Comparison of ENCODE assay signal across 10 cellular contexts in the genomic region with DNA sequence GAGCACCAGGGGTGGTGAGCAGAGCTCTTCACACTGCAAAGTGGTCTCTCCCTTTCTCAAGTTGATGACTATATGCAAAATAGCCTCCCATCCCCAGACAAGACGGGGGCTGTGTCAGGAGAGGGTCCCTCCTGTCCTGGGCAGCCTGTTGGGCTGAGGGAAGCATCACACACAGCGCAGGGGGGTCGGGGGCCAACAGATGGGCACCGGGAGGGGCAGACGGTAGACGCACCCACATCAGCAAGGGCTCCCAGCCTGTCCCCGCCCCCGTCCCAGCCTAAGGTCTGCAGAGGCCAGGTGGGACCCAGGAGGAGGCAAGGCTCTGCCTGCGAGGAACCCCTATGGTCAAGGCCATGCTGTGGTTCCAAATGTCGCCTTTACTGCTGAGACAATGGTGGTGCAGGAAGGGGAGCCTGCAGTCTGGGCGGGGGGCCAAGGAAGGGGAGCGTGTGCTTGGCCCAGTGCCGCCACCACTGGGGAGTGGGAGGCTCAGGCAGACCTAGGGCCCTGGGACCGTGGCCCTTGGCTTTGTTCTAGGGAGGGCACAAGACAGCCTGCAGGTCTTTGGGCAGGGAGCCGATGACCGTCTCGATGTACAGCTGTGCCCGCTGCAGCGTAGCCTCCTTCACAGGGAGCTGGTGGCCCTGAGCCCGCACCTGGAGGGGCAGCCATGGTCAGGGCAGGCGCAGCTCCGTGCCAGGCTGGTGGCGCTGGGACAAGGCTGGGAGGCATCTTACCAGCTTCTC.
"Had no signal": no experiment of that assay in that cellular context is flagged by ENCODE, and none has a peak within 500 bp of the region (broad histone marks: within the 10 kb centered on the region; RNA-seq: fewer than 3 reads in every experiment).

No MANE protein-coding gene starts in this region.

- ATAC-seq: activated CD4-positive, alpha-beta T cell treated with anti-CD3 and anti-CD28 coated beads for 36 hours; activated T-cell treated with anti-CD3 and anti-CD28 coated beads, Interleukin-2, amount 50 U/mL, for 4 hours; effector memory CD8-positive, alpha-beta T cell; foreskin keratinocyte; stimulated activated effector memory CD8-positive, alpha-beta T cell treated with anti-CD3 and anti-CD28 coated beads, Interleukin-12 subunit alpha, Interleukin-12 subunit beta, amount 100 ng/mL, for 72 hours had no signal

- H3K4me3 ChIP-seq: ovary had no signal

- H3K9me3 ChIP-seq: ovary had no signal

- H3K27me3 ChIP-seq: foreskin keratinocyte, ovary had no signal

- H3K36me3 ChIP-seq: ovary had no signal

- DNase-seq: activated CD4-positive, alpha-beta memory T cell treated with anti-CD3 and anti-CD28 coated beads, Interleukin-2, amount 10 ng/mL, durations not matched to agents 7 days and 5 days; activated CD4-positive, alpha-beta T cell treated with anti-CD3 and anti-CD28 coated beads for 36 hours; activated effector memory CD4-positive, alpha-beta T cell treated with anti-CD3 and anti-CD28 coated beads, Interleukin-2, amount 50 U/mL, for 16 hours; activated T-cell treated with anti-CD3 and anti-CD28 coated beads, Interleukin-2, amount 50 U/mL, for 4 hours; effector memory CD8-positive, alpha-beta T cell; foreskin keratinocyte; midbrain; WERI-Rb-1 had no signal

- H3K27ac ChIP-seq: foreskin keratinocyte, ovary, WERI-Rb-1 had no signal

- H3K4me1 ChIP-seq: foreskin keratinocyte had no signal
